In the genomic region with DNA sequence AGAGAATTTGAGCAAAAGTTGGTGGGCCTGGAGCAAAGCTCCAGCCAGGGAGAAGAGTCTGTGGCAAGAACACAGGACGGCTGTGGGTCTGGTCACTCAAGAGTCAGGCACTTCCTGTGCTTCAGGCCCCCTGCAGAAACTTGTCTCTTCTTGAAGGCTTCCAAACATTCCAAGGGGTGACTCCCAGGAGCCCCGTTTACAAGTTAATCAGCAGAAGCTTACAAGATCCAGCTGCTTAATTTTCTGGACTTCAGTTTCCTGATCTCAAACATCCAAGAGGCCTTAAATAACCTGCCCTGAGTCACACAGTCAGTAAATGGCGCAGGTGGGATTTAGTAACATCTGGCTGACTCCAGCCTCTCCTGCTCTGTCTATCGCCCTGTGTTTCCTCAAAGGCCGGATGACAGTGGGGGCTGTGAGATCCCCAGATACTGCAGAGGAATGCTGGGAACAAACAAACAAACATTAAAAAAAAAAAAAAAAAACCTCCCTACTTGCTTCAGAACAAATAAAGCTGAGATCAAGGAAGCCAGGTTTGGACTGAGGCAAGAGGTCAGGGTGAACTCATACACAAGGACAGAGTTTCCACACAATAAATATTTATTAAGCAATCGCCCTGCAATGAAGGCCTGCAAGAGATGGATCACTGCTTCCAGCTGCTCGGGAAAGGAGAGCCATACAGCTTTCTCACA, we compare ENCODE assay signal across 11 cellular contexts.
DNase-seq lines count a peak whose midpoint lies in the region; ATAC-seq and TF ChIP-seq lines count a peak whose summit lies in the region.
"Had no signal": no experiment of that assay in that cellular context is flagged by ENCODE, and none has a peak within 500 bp of the region (broad histone marks: within the 10 kb centered on the region; RNA-seq: fewer than 3 reads in every experiment).

No MANE protein-coding gene starts in this region.

- no peak overlapping the region for H2AK5ac ChIP-seq in mesenchymal stem cell (ENCODE audit: low read length, severe bottlenecking)

- no peaks in the 10 kb centered on the region for H3K27me3 Mint-ChIP-seq in immature natural killer cell (ENCODE audit: low read depth in 3 of 3)
- H3K27me3 Mint-ChIP-seq: stimulated activated memory B cell treated with anti-CD40 and anti-IgM and Interleukin-4, amounts not matched to agents 10 μg/mL and 1 μg/mL and 100 μg/mL, for 72 hours had no signal

- H2BK120ac ChIP-seq in mesenchymal stem cell (ENCODE audit: low read depth, low read length): no peak overlapping the region

- H3K23ac ChIP-seq in mesenchymal stem cell (ENCODE audit: low read length in 2 of 2): no peak overlapping the region

- no peaks in the 10 kb centered on the region for H3K79me1 ChIP-seq in mesenchymal stem cell (replicated peaks; ENCODE audit: low read length, poor library complexity, severe bottlenecking)

- peak overlapping the region in 1 of 2 experiments; percentile 19 for H3K18ac ChIP-seq in mesenchymal stem cell (ENCODE audit: low read depth in 1 of 2, low read length in 2 of 2)

- no peak overlapping the region for H3K4me3 ChIP-seq in LNCaP clone FGC (ENCODE audit: low read depth, low read length)
- H3K4me3 ChIP-seq in mesenchymal stem cell (ENCODE audit: insufficient read depth in 1 of 2, low read depth in 1 of 2, low read length in 2 of 2): peak overlapping the region in 1 of 2 experiments; percentile 15
- H3K4me3 ChIP-seq: K562 had no signal

- no peak overlapping the region for H3K14ac ChIP-seq in mesenchymal stem cell (ENCODE audit: low read length in 2 of 2)

- no peaks in the 10 kb centered on the region for H3K36me3 Mint-ChIP-seq in immature natural killer cell
- H3K36me3 Mint-ChIP-seq: stimulated activated memory B cell treated with anti-CD40 and anti-IgM and Interleukin-4, amounts not matched to agents 10 μg/mL and 1 μg/mL and 100 μg/mL, for 72 hours had no signal

- WGBS in mesenchymal stem cell: 8% methylated on average over 5 of the region's 7 CpGs

- H3K27ac ChIP-seq in epithelial cell of prostate (peak overlapping the region; percentile 78), mesenchymal stem cell (ENCODE audit: low read length, poor library complexity, severe bottlenecking) (peak overlapping the region; percentile 39)

- H3K27ac Mint-ChIP-seq in immature natural killer cell: no peak overlapping the region
- H3K27ac Mint-ChIP-seq: activated CD8-positive, alpha-beta T cell treated with anti-CD3 and anti-CD28 coated beads, Interleukin-2, amount 10 ng/mL, durations not matched to agents 7 days and 5 days; stimulated activated memory B cell treated with anti-CD40 and anti-IgM and Interleukin-4, amounts not matched to agents 10 μg/mL and 1 μg/mL and 100 μg/mL, for 72 hours had no signal

- H3K4me3 Mint-ChIP-seq in immature natural killer cell: no peak overlapping the region
- H3K4me3 Mint-ChIP-seq: activated CD8-positive, alpha-beta T cell treated with anti-CD3 and anti-CD28 coated beads, Interleukin-2, amount 10 ng/mL, durations not matched to agents 7 days and 5 days; stimulated activated memory B cell treated with anti-CD40 and anti-IgM and Interleukin-4, amounts not matched to agents 10 μg/mL and 1 μg/mL and 100 μg/mL, for 72 hours had no signal

- H3K9ac ChIP-seq in mesenchymal stem cell (ENCODE audit: low read length): peak overlapping the region; percentile 69

- no peak overlapping the region for H4K91ac ChIP-seq in mesenchymal stem cell (ENCODE audit: low read length)

- no peaks in the 10 kb centered on the region for H3K36me3 ChIP-seq in mesenchymal stem cell (ENCODE audit: control insufficient read depth in 1 of 2, insufficient read depth in 2 of 2, low read depth in 1 of 2, low read length in 2 of 2)

- no peak overlapping the region for H3K4me2 ChIP-seq in mesenchymal stem cell (ENCODE audit: low read length, poor library complexity, severe bottlenecking)

- no peak for TF ChIP-seq CTCF in LNCaP clone FGC (IDR thresholded peaks at IDR 0.05; ENCODE audit: control insufficient read depth, extremely low read depth, insufficient read depth)

- no peak overlapping the region for H2BK5ac ChIP-seq in mesenchymal stem cell (ENCODE audit: low read depth, low read length, poor library complexity, severe bottlenecking)

- no peaks in the 10 kb centered on the region for H3K4me1 Mint-ChIP-seq in immature natural killer cell

- no peaks in the 10 kb centered on the region for H3K9me3 Mint-ChIP-seq in immature natural killer cell
- H3K9me3 Mint-ChIP-seq: stimulated activated memory B cell treated with anti-CD40 and anti-IgM and Interleukin-4, amounts not matched to agents 10 μg/mL and 1 μg/mL and 100 μg/mL, for 72 hours had no signal

- H3K27me3 ChIP-seq in mesenchymal stem cell (ENCODE audit: control insufficient read depth in 1 of 2, insufficient read depth in 1 of 2, low read length in 2 of 2): no peaks in the 10 kb centered on the region

- H2BK12ac ChIP-seq in mesenchymal stem cell (ENCODE audit: low read length in 2 of 2): no peak overlapping the region

- H3K4me1 ChIP-seq in mesenchymal stem cell (ENCODE audit: control insufficient read depth, insufficient read depth, low read depth, low read length): peaks cover 9% of the 10 kb centered on the region

- DNase-seq in LNCaP clone FGC (ENCODE audit: low read depth): peak; percentile 52
- DNase-seq in epithelial cell of prostate (ENCODE audit: low read depth, low spot score): no peak
- DNase-seq in mesenchymal stem cell: peak; percentile 96
- DNase-seq in ureter (ENCODE audit: low spot score): peak; percentile 58
- DNase-seq in immature natural killer cell: no peak
- no peak for DNase-seq in T1000 (lab: John Stamatoyannopoulos, UW)
- DNase-seq: activated CD8-positive, alpha-beta T cell treated with anti-CD3 and anti-CD28 coated beads, Interleukin-2, amount 10 ng/mL, durations not matched to agents 7 days and 5 days had no signal

- ATAC-seq in GM21825 (IDR thresholded peaks at IDR 0.05; ENCODE audit: unreplicated experiment): no peak
- ATAC-seq: activated CD8-positive, alpha-beta T cell treated with anti-CD3 and anti-CD28 coated beads, Interleukin-2, amount 10 ng/mL, durations not matched to agents 7 days and 5 days; HCT116; K562; stimulated activated memory B cell treated with anti-CD40 and anti-IgM and Interleukin-4, amounts not matched to agents 10 μg/mL and 1 μg/mL and 100 μg/mL, for 72 hours had no signal

- H3K9me3 ChIP-seq in mesenchymal stem cell (ENCODE audit: control insufficient read depth, low read length): no peaks in the 10 kb centered on the region

- no peak overlapping the region for H4K8ac ChIP-seq in mesenchymal stem cell (ENCODE audit: low read length)

- peak overlapping the region; percentile 74 for H2BK15ac ChIP-seq in mesenchymal stem cell (ENCODE audit: low read depth, poor library complexity, severe bottlenecking)

- no peak overlapping the region for H2AFZ ChIP-seq in mesenchymal stem cell (ENCODE audit: low read depth, low read length)

- peak overlapping the region in 1 of 2 experiments; percentile 42 for H3K4ac ChIP-seq in mesenchymal stem cell (ENCODE audit: low read depth in 1 of 2, low read length in 2 of 2)

Comparison
In these comparisons a context has a peak if more than half of its experiments do, and no peak if none do; other contexts are left out.
1. DNase-seq: peak in LNCaP clone FGC (single experiment), mesenchymal stem cell (single experiment) and ureter (single experiment); none in epithelial cell of prostate (single experiment), immature natural killer cell (0 of 3) and T1000 (single experiment).